In genomic region chrX:134712272-134712671, GRCh38 we compare ENCODE assay signal across 18 cellular contexts. TPM values are rescaled to one million over a fixed set of nuclear protein-coding genes. Genes with fewer than 3 reads are reported as not detected.
"Had no signal": no experiment of that assay in that cellular context is flagged by ENCODE, and none has a peak within 500 bp of the region (broad histone marks: within the 10 kb centered on the region; RNA-seq: fewer than 3 reads in every experiment).

No MANE protein-coding gene starts in this region.

- H3K27ac Mint-ChIP-seq: activated B cell treated with CpG ODN at 0.5 μM for 24 hours; activated CD4-positive, alpha-beta T cell treated with anti-CD3 and anti-CD28 coated beads, Interleukin-2, amount 10 ng/mL, durations not matched to agents 24 days and 14 days; activated naive CD8-positive, alpha-beta T cell; activated T-cell treated with anti-CD3 and anti-CD28 coated beads, Interleukin-2, amount 50 U/mL, for 72 hours; dendritic cell treated with granulocyte-macrophage colony-stimulating factor and Interleukin-4, amounts not matched to agents 40 ng/mL and 50 ng/mL, for 4 days; natural killer cell had no signal

- ATAC-seq: activated T-cell treated with anti-CD3 and anti-CD28 coated beads, Interleukin-2, amount 50 U/mL, for 72 hours; esophagus mucosa; gastrocnemius medialis; lower lobe of right lung; natural killer cell; pancreas; sciatic nerve had no signal

- DNase-seq: activated B cell treated with CpG ODN at 0.5 μM for 24 hours; activated CD4-positive, alpha-beta T cell treated with anti-CD3 and anti-CD28 coated beads, Interleukin-2, amount 10 ng/mL, durations not matched to agents 24 days and 14 days; activated gamma-delta T cell; activated T-cell treated with anti-CD3 and anti-CD28 coated beads, Interleukin-2, amount 50 U/mL, for 72 hours; effector CD8-positive, alpha-beta T cell; gastrocnemius medialis; head of caudate nucleus; lower lobe of right lung; natural killer cell; pancreas; stimulated activated CD4-positive, alpha-beta T cell treated with anti-CD3 and anti-CD28 coated beads, Interleukin-4, amount 100 ng/mL, for 1 hour; thyroid gland had no signal

- H3K4me3 Mint-ChIP-seq: activated B cell treated with CpG ODN at 0.5 μM for 24 hours; activated CD4-positive, alpha-beta T cell treated with anti-CD3 and anti-CD28 coated beads, Interleukin-2, amount 10 ng/mL, durations not matched to agents 24 days and 14 days; activated naive CD8-positive, alpha-beta T cell; activated T-cell treated with anti-CD3 and anti-CD28 coated beads, Interleukin-2, amount 50 U/mL, for 72 hours; dendritic cell treated with granulocyte-macrophage colony-stimulating factor and Interleukin-4, amounts not matched to agents 40 ng/mL and 50 ng/mL, for 4 days; natural killer cell had no signal

- H3K9me3 Mint-ChIP-seq: activated B cell treated with CpG ODN at 0.5 μM for 24 hours; activated CD4-positive, alpha-beta T cell treated with anti-CD3 and anti-CD28 coated beads, Interleukin-2, amount 10 ng/mL, durations not matched to agents 24 days and 14 days; activated T-cell treated with anti-CD3 and anti-CD28 coated beads, Interleukin-2, amount 50 U/mL, for 72 hours; dendritic cell treated with granulocyte-macrophage colony-stimulating factor and Interleukin-4, amounts not matched to agents 40 ng/mL and 50 ng/mL, for 4 days; natural killer cell had no signal

- H3K4me1 Mint-ChIP-seq: activated B cell treated with CpG ODN at 0.5 μM for 24 hours; activated CD4-positive, alpha-beta T cell treated with anti-CD3 and anti-CD28 coated beads, Interleukin-2, amount 10 ng/mL, durations not matched to agents 24 days and 14 days; natural killer cell had no signal

- H3K27me3 Mint-ChIP-seq: activated B cell treated with CpG ODN at 0.5 μM for 24 hours; activated naive CD8-positive, alpha-beta T cell had no signal

- H3K36me3 Mint-ChIP-seq: activated naive CD8-positive, alpha-beta T cell; natural killer cell had no signal

RNA-seq across cellular contexts. Expression of gene PLAC1, which starts 54.0 kb away (rescaled TPM):
- total RNA-seq: activated B cell treated with CpG ODN at 0.5 μM for 24 hours; activated CD4-positive, alpha-beta T cell treated with anti-CD3 and anti-CD28 coated beads, Interleukin-2, amount 10 ng/mL, durations not matched to agents 24 days and 14 days; activated CD8-positive, alpha-beta memory T cell treated with anti-CD3 and anti-CD28 coated beads for 36 hours; chondrocyte; esophagus mucosa; gastrocnemius medialis; lower lobe of right lung; natural killer cell; pancreas; sciatic nerve; thyroid gland had no signal
